8 cellular contexts compared by ENCODE assay signal in the genomic region with DNA sequence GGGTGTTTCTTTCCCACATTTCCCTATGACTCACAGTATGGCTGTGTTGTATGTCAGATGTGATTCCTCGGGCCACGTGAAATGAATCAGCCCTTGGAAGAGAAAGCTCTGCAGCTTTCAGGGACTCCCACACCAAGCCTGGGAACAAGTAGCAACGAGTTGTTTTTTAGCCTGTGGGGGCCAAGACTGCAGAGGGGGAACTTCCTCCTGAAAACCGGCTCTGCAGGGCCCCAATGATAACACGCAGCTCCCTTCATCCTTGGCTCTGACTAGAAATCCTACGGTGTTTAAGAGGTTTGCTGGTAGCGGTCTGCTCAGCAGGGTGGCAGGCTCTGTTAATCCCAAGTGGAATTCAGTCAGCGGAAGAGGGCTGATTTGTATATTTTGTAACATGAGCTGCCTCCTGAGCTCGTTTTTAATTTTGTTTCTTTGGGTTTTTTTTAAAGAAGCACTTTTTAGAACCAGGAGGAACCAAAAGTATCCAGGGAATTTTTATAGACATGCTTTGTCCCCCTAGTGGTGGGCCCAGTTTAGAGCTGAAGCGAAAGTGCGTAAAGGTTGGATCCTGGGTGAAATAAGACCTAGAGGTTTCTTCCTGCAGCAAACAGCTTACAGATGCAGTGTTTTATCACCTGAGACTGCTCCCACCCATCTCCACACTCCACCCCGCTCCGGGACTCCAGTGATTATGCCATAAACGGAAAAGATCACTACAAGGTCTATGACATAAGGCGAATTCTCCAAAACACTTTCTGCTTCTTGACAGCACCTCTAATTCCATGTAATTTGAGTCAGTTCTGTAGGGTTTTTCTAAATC. TPM values are rescaled to one million over a fixed set of nuclear protein-coding genes. Genes with fewer than 3 reads are reported as not detected.
DNase-seq lines count a peak whose midpoint lies in the region; ATAC-seq, FAIRE-seq and TF ChIP-seq lines count a peak whose summit lies in the region.

No MANE protein-coding gene starts in this region.

- H3K36me3 ChIP-seq in OCI-LY3 (replicated peaks; ENCODE audit: low read depth, low read length) (no peaks in the 10 kb centered on the region), endothelial cell of umbilical vein (ENCODE audit: control insufficient read depth in 2 of 2, extremely low read depth in 1 of 2, insufficient read depth in 2 of 2, low read length in 2 of 2) (no peaks in the 10 kb centered on the region)

- no peak overlapping the region for H3K9ac ChIP-seq in OCI-LY3 (ENCODE audit: low read length)
- peak overlapping the region; percentile 70 for H3K9ac ChIP-seq in endothelial cell of umbilical vein (replicated peaks; ENCODE audit: extremely low read depth, insufficient read depth, low read length)

- H3K27ac Mint-ChIP-seq in T-helper 17 cell = no peak overlapping the region
- no peak overlapping the region for H3K27ac Mint-ChIP-seq in activated T-helper 1 cell treated with anti-CD3 and anti-CD28 coated beads, Interleukin-12 subunit alpha, Interleukin-12 subunit beta, Interleukin-2, Interleukin-4 antibody, amounts not matched to agents 30 ng/mL and 10 ng/mL and 1 ng/mL, durations not matched to agents 14 hours and 24 hours and 36 hours

- TF ChIP-seq POLR2A in endothelial cell of umbilical vein (IDR thresholded peaks at IDR 0.05; ENCODE audit: low read depth, low read length) = no peak

- no peaks in the 10 kb centered on the region for H4K20me1 ChIP-seq in OCI-LY3 (ENCODE audit: insufficient read depth, low read length)
- H4K20me1 ChIP-seq in endothelial cell of umbilical vein (replicated peaks; ENCODE audit: control insufficient read depth, extremely low read depth, insufficient read depth, low read length) = no peaks in the 10 kb centered on the region

- ATAC-seq in T-helper 17 cell (no peak), HG03571 (IDR thresholded peaks at IDR 0.05; ENCODE audit: unreplicated experiment) (no peak)

- TSS peak; percentile 36 for BruUV-seq in endothelial cell of umbilical vein (replicated peaks; lab: Mats Ljungman, UMichigan)

- H3K4me3 Mint-ChIP-seq in T-helper 17 cell = no peak overlapping the region
- no peak overlapping the region for H3K4me3 Mint-ChIP-seq in activated T-helper 1 cell treated with anti-CD3 and anti-CD28 coated beads, Interleukin-12 subunit alpha, Interleukin-12 subunit beta, Interleukin-2, Interleukin-4 antibody, amounts not matched to agents 30 ng/mL and 10 ng/mL and 1 ng/mL, durations not matched to agents 14 hours and 24 hours and 36 hours

- POLR2A ChIA-PET in endothelial cell of umbilical vein (lab: Charles Lee) = interaction anchor here (1.1 kb wide), 1 partner anchor 272 kb away, joined by 4 read pairs; no protein-coding TSS in a partner anchor

- H3K4me2 ChIP-seq in OCI-LY3 (ENCODE audit: low read length) = no peak overlapping the region
- peak overlapping the region; percentile 88 for H3K4me2 ChIP-seq in endothelial cell of umbilical vein (ENCODE audit: insufficient read depth, low read length)

- H3K9me1 ChIP-seq in endothelial cell of umbilical vein (replicated peaks; ENCODE audit: control insufficient read depth, extremely low read depth, insufficient read depth, low read length) = no peaks in the 10 kb centered on the region

- intact Hi-C loops in endothelial cell of umbilical vein (cut with micrococcal nuclease) = loop anchor here (1.0 to 2.0 kb wide), 6 partner anchors 36 to 273 kb away; no protein-coding TSS in a partner anchor
- intact Hi-C loops in activated T-helper 1 cell treated with anti-CD3 and anti-CD28 coated beads, Interleukin-12 subunit alpha, Interleukin-12 subunit beta, Interleukin-2, Interleukin-4 antibody, amounts not matched to agents 30 ng/mL and 10 ng/mL and 1 ng/mL, durations not matched to agents 14 hours and 24 hours and 36 hours (cut with micrococcal nuclease) = no loop called here

- H3K4me1 ChIP-seq in OCI-LY3 (ENCODE audit: low read length) = no peaks in the 10 kb centered on the region
- H3K4me1 ChIP-seq in endothelial cell of umbilical vein (ENCODE audit: control insufficient read depth, extremely low read depth, insufficient read depth, low read length) = peaks cover 30% of the 10 kb centered on the region

- dilution Hi-C loops in endothelial cell of umbilical vein (cut with MboI; ENCODE audit: extremely low pct_ligation_motif_present, low sequenced_read_pairs) = no loop called here

- H3K4me1 Mint-ChIP-seq in T-helper 17 cell = no peaks in the 10 kb centered on the region
- no peaks in the 10 kb centered on the region for H3K4me1 Mint-ChIP-seq in activated T-helper 1 cell treated with anti-CD3 and anti-CD28 coated beads, Interleukin-12 subunit alpha, Interleukin-12 subunit beta, Interleukin-2, Interleukin-4 antibody, amounts not matched to agents 30 ng/mL and 10 ng/mL and 1 ng/mL, durations not matched to agents 14 hours and 24 hours and 36 hours (ENCODE audit: low read depth)

- CTCF ChIA-PET in endothelial cell of umbilical vein (lab: Charles Lee) = interaction anchor here (0.6 to 2.0 kb wide), 59 partner anchors 9 to 647 kb away, joined by 3 to 37 read pairs (median 4); a partner anchor contains a TSS

- H3K27ac ChIP-seq in OCI-LY3 (ENCODE audit: low read length) = no peak overlapping the region
- H3K27ac ChIP-seq in endothelial cell of umbilical vein (ENCODE audit: insufficient read depth, low read depth, low read length) = peak overlapping the region; percentile 81

- H3K36me3 Mint-ChIP-seq in T-helper 17 cell (ENCODE audit: low read depth) = peaks cover 2% of the 10 kb centered on the region
- H3K36me3 Mint-ChIP-seq in activated T-helper 1 cell treated with anti-CD3 and anti-CD28 coated beads, Interleukin-12 subunit alpha, Interleukin-12 subunit beta, Interleukin-2, Interleukin-4 antibody, amounts not matched to agents 30 ng/mL and 10 ng/mL and 1 ng/mL, durations not matched to agents 14 hours and 24 hours and 36 hours (ENCODE audit: low read depth) = no peaks in the 10 kb centered on the region

- H3K9me3 Mint-ChIP-seq in activated T-helper 1 cell treated with anti-CD3 and anti-CD28 coated beads, Interleukin-12 subunit alpha, Interleukin-12 subunit beta, Interleukin-2, Interleukin-4 antibody, amounts not matched to agents 30 ng/mL and 10 ng/mL and 1 ng/mL, durations not matched to agents 14 hours and 24 hours and 36 hours = no peaks in the 10 kb centered on the region

- TF ChIP-seq CTCF in OCI-LY3 (IDR thresholded peaks at IDR 0.05; ENCODE audit: low read depth, low read length) (peak; percentile 39), endothelial cell of umbilical vein (IDR thresholded peaks at IDR 0.05; ENCODE audit: extremely low read depth in 1 of 2, insufficient read depth in 1 of 2, low read depth in 1 of 2, low read length in 2 of 2) (peak; percentile 69 to 71)

- H3K27me3 ChIP-seq in OCI-LY3 (ENCODE audit: low read depth, low read length) (no peaks in the 10 kb centered on the region), endothelial cell of umbilical vein (ENCODE audit: control insufficient read depth in 2 of 2, insufficient read depth in 2 of 2, low read length in 2 of 2) (no peaks in the 10 kb centered on the region)

- H3K9me3 ChIP-seq in OCI-LY3 (ENCODE audit: insufficient read depth, low read length) = no peaks in the 10 kb centered on the region
- H3K9me3 ChIP-seq in endothelial cell of umbilical vein (replicated peaks; ENCODE audit: control insufficient read depth, insufficient read depth, low read length) = no peaks in the 10 kb centered on the region
- no peaks in the 10 kb centered on the region for H3K9me3 ChIP-seq in T-helper 17 cell (ENCODE audit: control insufficient read depth, low read length, poor library complexity, severe bottlenecking)

- peak; percentile 99 for DNase-seq in A172 (ENCODE audit: low spot score)
- peak; percentile 78 for DNase-seq in GOT3 (lab: John Stamatoyannopoulos, UW)
- DNase-seq in endothelial cell of umbilical vein (ENCODE audit: low read depth, low spot score) = peak; percentile 98
- peak; percentile 26 for DNase-seq in midbrain (lab: John Stamatoyannopoulos, UW)
- no peak for DNase-seq in T-helper 17 cell
- DNase-seq in activated T-helper 1 cell treated with anti-CD3 and anti-CD28 coated beads, Interleukin-12 subunit alpha, Interleukin-12 subunit beta, Interleukin-2, Interleukin-4 antibody, amounts not matched to agents 30 ng/mL and 10 ng/mL and 1 ng/mL, durations not matched to agents 14 hours and 24 hours and 36 hours (ENCODE audit: low spot score) = no peak

- H2AFZ ChIP-seq in OCI-LY3 (ENCODE audit: low read depth, low read length) = no peak overlapping the region
- H2AFZ ChIP-seq in endothelial cell of umbilical vein (ENCODE audit: low read depth, low read length) = peak overlapping the region; percentile 95

- no peak overlapping the region for H3K4me3 ChIP-seq in OCI-LY3 (ENCODE audit: low read length)
- H3K4me3 ChIP-seq in endothelial cell of umbilical vein (replicated peaks in 1 of 3; ENCODE audit: insufficient read depth in 1 of 3, low read depth in 1 of 3, low read length in 3 of 3) = peak overlapping the region; percentile 13 to 77 (median 18)

- peaks cover 24% of the 10 kb centered on the region for H3K27me3 Mint-ChIP-seq in T-helper 17 cell
- H3K27me3 Mint-ChIP-seq in activated T-helper 1 cell treated with anti-CD3 and anti-CD28 coated beads, Interleukin-12 subunit alpha, Interleukin-12 subunit beta, Interleukin-2, Interleukin-4 antibody, amounts not matched to agents 30 ng/mL and 10 ng/mL and 1 ng/mL, durations not matched to agents 14 hours and 24 hours and 36 hours (ENCODE audit: insufficient read depth) = peaks cover 5% of the 10 kb centered on the region

- H3K79me2 ChIP-seq in OCI-LY3 (ENCODE audit: low read length) = no peaks in the 10 kb centered on the region
- H3K79me2 ChIP-seq in endothelial cell of umbilical vein (ENCODE audit: control insufficient read depth, insufficient read depth, low read length) = no peaks in the 10 kb centered on the region

- FAIRE-seq in endothelial cell of umbilical vein (lab: Jason Lieb, UNC) = peak; percentile 92

TF ChIP-seq in endothelial cell of umbilical vein, 7 proteins besides CTCF, POLR2A, EP300 and RAD21 (continues in another document):
- TF ChIP-seq GATA2 (IDR thresholded peaks at IDR 0.05; ENCODE audit: insufficient read depth, insufficient read length, low read depth, low read length) (no peak), FOS (IDR thresholded peaks at IDR 0.05; ENCODE audit: borderline replicate concordance, insufficient read depth, low read length) (peak; percentile 98)

RNA-seq across cellular contexts. Expression of a gene that starts 48.8 kb away (rescaled TPM):
- 24.5 and 36.8 TPM in 2 replicates for total RNA-seq in A172 (2014; rRNA removed; shearing (Covaris generic))
- total RNA-seq in endothelial cell of umbilical vein (0.82 and 4.0 TPM in 2 replicates), T-helper 17 cell (not detected)
- 0.14 and 0.23 TPM in 2 replicates for polyA plus RNA-seq in endothelial cell of umbilical vein
- 0.22 and 0.23 TPM in 2 replicates for polyA plus RNA-seq in endothelial cell of umbilical vein (2011; cell fraction: cytosol; rRNA removed)
- 0.94 and 1.4 TPM in 2 replicates for polyA plus RNA-seq in endothelial cell of umbilical vein (2011; cell fraction: nucleus; rRNA removed)
- polyA plus RNA-seq in endothelial cell of umbilical vein (2012) = 29.2 and 52.7 TPM in 2 replicates
- polyA minus RNA-seq in endothelial cell of umbilical vein = 0.42 and 0.90 TPM in 2 replicates
- not detected for polyA minus RNA-seq in endothelial cell of umbilical vein (2011; cell fraction: cytosol; rRNA and poly(A)+ RNA removed)
- 0.96 and 1.8 TPM in 2 replicates for polyA minus RNA-seq in endothelial cell of umbilical vein (2011; cell fraction: nucleus; rRNA and poly(A)+ RNA removed)
- total RNA-seq in activated T-helper 1 cell treated with anti-CD3 and anti-CD28 coated beads, Interleukin-12 subunit alpha, Interleukin-12 subunit beta, Interleukin-2, Interleukin-4 antibody, amounts not matched to agents 30 ng/mL and 10 ng/mL and 1 ng/mL, durations not matched to agents 14 hours and 24 hours and 36 hours = 0.16 and 0.22 TPM in 2 replicates

Comparison
In these comparisons a context has a peak if more than half of its experiments do, and no peak if none do; other contexts are left out.
1. DNase-seq: peak in A172 (single experiment), GOT3 (single experiment), endothelial cell of umbilical vein (single experiment) and midbrain (single experiment); none in T-helper 17 cell (0 of 3) and activated T-helper 1 cell treated with anti-CD3 and anti-CD28 coated beads, Interleukin-12 subunit alpha, Interleukin-12 subunit beta, Interleukin-2, Interleukin-4 antibody, amounts not matched to agents 30 ng/mL and 10 ng/mL and 1 ng/mL, durations not matched to agents 14 hours and 24 hours and 36 hours (single experiment).